Comparison of ENCODE assay signal across 16 cellular contexts in the genomic region with DNA sequence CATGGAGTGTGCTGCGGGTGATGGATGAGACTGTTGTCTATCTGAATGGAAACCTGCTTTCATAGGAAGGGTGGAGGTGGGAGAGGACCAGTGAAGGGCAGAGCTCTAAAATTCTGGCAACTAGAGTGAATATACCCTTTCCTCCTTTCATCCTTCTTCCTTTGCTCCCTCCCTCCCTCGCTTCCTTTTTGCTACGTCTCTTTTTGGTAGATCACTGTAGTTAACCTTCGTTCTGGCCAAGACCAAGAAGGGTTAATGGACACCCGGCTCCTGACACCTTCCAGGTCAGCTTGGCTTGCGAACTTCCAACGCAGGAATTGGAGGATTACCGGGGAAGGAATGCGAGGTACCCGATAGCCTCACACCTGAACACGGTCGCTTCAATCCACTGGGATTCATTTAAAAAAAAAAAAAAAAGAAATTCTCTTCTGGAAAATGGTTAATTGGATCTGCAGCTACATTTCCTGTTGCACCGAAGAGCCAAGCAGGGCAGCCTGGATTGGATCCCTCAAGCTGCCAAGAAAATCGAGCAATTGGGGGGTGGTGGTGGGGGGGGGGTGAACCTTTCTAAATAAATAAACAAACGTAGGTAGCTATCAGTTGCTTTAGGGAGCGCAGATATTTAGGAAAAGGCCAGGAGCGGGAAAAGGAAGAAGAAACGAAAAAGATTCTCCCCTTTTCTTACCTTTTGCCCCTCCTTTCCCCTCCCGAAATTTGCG. TPM values are rescaled to one million over a fixed set of nuclear protein-coding genes. Genes with fewer than 3 reads are reported as not detected.
DNase-seq lines count a peak whose midpoint lies in the region; ATAC-seq and TF ChIP-seq lines count a peak whose summit lies in the region.
"Had no signal": no experiment of that assay in that cellular context is flagged by ENCODE, and none has a peak within 500 bp of the region (broad histone marks: within the 10 kb centered on the region; RNA-seq: fewer than 3 reads in every experiment).

No MANE protein-coding gene starts in this region.

- H3K36me3 Mint-ChIP-seq in neural progenitor cell, result no peaks in the 10 kb centered on the region

- H3K4me2 ChIP-seq in fibroblast of lung (ENCODE audit: extremely low read depth, insufficient read depth, low read length), result peak overlapping the region; percentile 69
- H3K4me2 ChIP-seq in neural progenitor cell, result peak overlapping the region; percentile 97

- H2AFZ ChIP-seq in fibroblast of lung (ENCODE audit: low read length) (no peak overlapping the region), neural progenitor cell (replicated peaks) (peak overlapping the region; percentile 20)

- DNase-seq in heart left ventricle, result no peak
- DNase-seq in left ventricle myocardium superior, result no peak
- DNase-seq in fibroblast of lung (ENCODE audit: low read depth in 2 of 2), result peak; percentile 42 to 47
- DNase-seq in neural progenitor cell (ENCODE audit: low spot score), result peak; percentile 23
- no peak for DNase-seq in upper lobe of left lung
- no peak for DNase-seq in germinal center (ENCODE audit: low spot score)
- no peak for DNase-seq in AG20443 (ENCODE audit: low spot score)
- no peak for DNase-seq in NCI-H2029 treated with DMSO at 0.1 percent for 48 hours (lab: John Stamatoyannopoulos, UW)
- DNase-seq: 8988T; activated CD4-positive, alpha-beta T cell treated with anti-CD3 and anti-CD28 coated beads, Interleukin-2, amount 10 ng/mL, durations not matched to agents 7 days and 5 days; erythroblast; NCI-H2029 had no signal

- intact Hi-C loops in heart left ventricle (cut with DNase I) (loop anchor here in 5 of 10 donors (2.0 to 10.0 kb wide), 9 partner anchors 156 to 1296 kb away; no protein-coding TSS in a partner anchor), left ventricle myocardium superior (cut with micrococcal nuclease) (no loop called here)

- WGBS in heart left ventricle, 4 donors, result 5 to 14% (median 8%) methylated on average over 20 of the region's 20 CpGs
- 18 to 31% methylated on average over 20 of the region's 20 CpGs for WGBS in upper lobe of left lung, 2 donors

- no peak for TF ChIP-seq CTCF in heart left ventricle (IDR thresholded peaks at IDR 0.05)
- TF ChIP-seq CTCF in fibroblast of lung (conservative IDR thresholded peaks at IDR 0.05 in 1 of 2, IDR thresholded peaks at IDR 0.05 in 1 of 2; ENCODE audit: low read depth in 1 of 2, low read length in 2 of 2), result no peak
- TF ChIP-seq CTCF in neural progenitor cell (IDR thresholded peaks at IDR 0.05), result no peak
- TF ChIP-seq CTCF in upper lobe of left lung (IDR thresholded peaks at IDR 0.05), result no peak

- H3K4me1 ChIP-seq in heart left ventricle (peaks cover 0 to 17% (median 5%) of the 10 kb centered on the region in 12 donors), fibroblast of lung (ENCODE audit: control insufficient read depth, extremely low read depth, insufficient read depth, low read length) (peaks cover 8% of the 10 kb centered on the region), neural progenitor cell (peaks cover 49% of the 10 kb centered on the region), upper lobe of left lung (peaks cover 0 to 17% (median 7%) of the 10 kb centered on the region in 4 donors)

- H3K27ac ChIP-seq in heart left ventricle (peak overlapping the region; percentile 66 to 90 (median 82)), fibroblast of lung (ENCODE audit: insufficient read depth, low read length) (peak overlapping the region; percentile 87), neural progenitor cell (no peak overlapping the region), upper lobe of left lung (peak overlapping the region; percentile 78 to 93 (median 91))
- H3K27ac ChIP-seq: HL-60, SJSA1 had no signal

- ATAC-seq in heart left ventricle, result no peak
- no peak for ATAC-seq in left ventricle myocardium superior
- ATAC-seq in upper lobe of left lung (ENCODE audit: low FRiP score in 2 of 2), result no peak
- ATAC-seq: HCT116 had no signal

- H3K9me3 ChIP-seq in heart left ventricle (no peaks in the 10 kb centered on the region), fibroblast of lung (ENCODE audit: control insufficient read depth, insufficient read depth, low read depth, low read length) (no peaks in the 10 kb centered on the region), neural progenitor cell (ENCODE audit: low read depth) (no peaks in the 10 kb centered on the region), upper lobe of left lung (no peaks in the 10 kb centered on the region)
- H3K9me3 ChIP-seq: SJSA1 had no signal

- peaks cover 71% of the 10 kb centered on the region for H3K79me2 ChIP-seq in fibroblast of lung (ENCODE audit: control insufficient read depth, insufficient read depth, low read length)
- peaks cover 32% of the 10 kb centered on the region for H3K79me2 ChIP-seq in neural progenitor cell (ENCODE audit: low read depth)

- H3K27me3 Mint-ChIP-seq in neural progenitor cell (ENCODE audit: insufficient read depth, low read depth), result peaks cover 6% of the 10 kb centered on the region

- no peaks in the 10 kb centered on the region for H3K9me3 Mint-ChIP-seq in neural progenitor cell
- H3K9me3 Mint-ChIP-seq: activated CD4-positive, alpha-beta T cell treated with anti-CD3 and anti-CD28 coated beads, Interleukin-2, amount 10 ng/mL, durations not matched to agents 7 days and 5 days had no signal

- peaks cover 68% of the 10 kb centered on the region for H3K4me1 Mint-ChIP-seq in neural progenitor cell
- H3K4me1 Mint-ChIP-seq: activated CD4-positive, alpha-beta T cell treated with anti-CD3 and anti-CD28 coated beads, Interleukin-2, amount 10 ng/mL, durations not matched to agents 7 days and 5 days had no signal

- no peak for TF ChIP-seq POLR2A in heart left ventricle (IDR thresholded peaks at IDR 0.05)
- TF ChIP-seq POLR2A in upper lobe of left lung (IDR thresholded peaks at IDR 0.05), result no peak

- no peaks in the 10 kb centered on the region for H4K20me1 ChIP-seq in fibroblast of lung (ENCODE audit: control insufficient read depth, extremely low read depth, insufficient read depth, low read length)
- H4K20me1 ChIP-seq in neural progenitor cell (ENCODE audit: low read depth), result no peaks in the 10 kb centered on the region

- peaks cover 7 to 82% (median 67%) of the 10 kb centered on the region in 9 donors for H3K27me3 ChIP-seq in heart left ventricle
- no peaks in the 10 kb centered on the region for H3K27me3 ChIP-seq in fibroblast of lung (ENCODE audit: control insufficient read depth, insufficient read depth, low read length)
- H3K27me3 ChIP-seq in neural progenitor cell, result peaks cover 45% of the 10 kb centered on the region
- peaks cover 0 to 19% (median 2%) of the 10 kb centered on the region in 4 donors for H3K27me3 ChIP-seq in upper lobe of left lung
- H3K27me3 ChIP-seq: SJSA1 had no signal

- peaks cover 58% of the 10 kb centered on the region for H3F3A ChIP-seq in neural progenitor cell (ENCODE audit: low read depth)

- H3K4me3 ChIP-seq in heart left ventricle (peak overlapping the region in 11 of 12 donors; percentile 18 to 91 (median 55)), fibroblast of lung (replicated peaks in 1 of 4; ENCODE audit: control extremely low read depth in 1 of 4, insufficient read depth in 1 of 4, low read depth in 3 of 4, low read length in 4 of 4) (peak overlapping the region; percentile 5 to 65 (median 36)), neural progenitor cell (peak overlapping the region; percentile 74), upper lobe of left lung (peak overlapping the region in 3 of 4 donors; percentile 23 to 52 (median 49))
- H3K4me3 ChIP-seq: SJSA1 had no signal

- peak overlapping the region; percentile 82 for H3K4me3 Mint-ChIP-seq in neural progenitor cell
- H3K4me3 Mint-ChIP-seq: activated CD4-positive, alpha-beta T cell treated with anti-CD3 and anti-CD28 coated beads, Interleukin-2, amount 10 ng/mL, durations not matched to agents 7 days and 5 days; activated naive CD4-positive, alpha-beta T cell treated with anti-CD3 and anti-CD28 coated beads, Interleukin-2, amount 50 U/mL, for 24 hours had no signal

- H3K27ac Mint-ChIP-seq in neural progenitor cell, result peak overlapping the region; percentile 42
- H3K27ac Mint-ChIP-seq: activated CD4-positive, alpha-beta T cell treated with anti-CD3 and anti-CD28 coated beads, Interleukin-2, amount 10 ng/mL, durations not matched to agents 7 days and 5 days; activated naive CD4-positive, alpha-beta T cell treated with anti-CD3 and anti-CD28 coated beads, Interleukin-2, amount 50 U/mL, for 24 hours had no signal

- TF ChIP-seq EP300 in upper lobe of left lung (IDR thresholded peaks at IDR 0.05), result no peak

- H3K36me3 ChIP-seq in heart left ventricle, result no peaks in the 10 kb centered on the region
- H3K36me3 ChIP-seq in fibroblast of lung (ENCODE audit: control insufficient read depth, insufficient read depth, low read length), result no peaks in the 10 kb centered on the region
- H3K36me3 ChIP-seq in neural progenitor cell, result no peaks in the 10 kb centered on the region
- no peaks in the 10 kb centered on the region for H3K36me3 ChIP-seq in upper lobe of left lung
- H3K36me3 ChIP-seq: SJSA1 had no signal

- H3K9ac ChIP-seq in fibroblast of lung (ENCODE audit: insufficient read depth, low read length) (peak overlapping the region; percentile 69), neural progenitor cell (no peak overlapping the region)

RNA-seq across cellular contexts. Expression of a gene that starts 9.6 kb away (rescaled TPM):
- total RNA-seq in heart left ventricle, result 10 to 100 TPM; 11.9 to 22.4 (median 16.5) TPM
- polyA plus RNA-seq in heart left ventricle, result 10 to 100 TPM; 11.8 to 16.1 TPM
- total RNA-seq in left ventricle myocardium superior, result 18.0 TPM
- 9.2 and 15.7 TPM in 2 replicates for total RNA-seq in fibroblast of lung
- polyA plus RNA-seq in fibroblast of lung, result 66.5 and 130 TPM in 2 replicates
- 124 and 286 TPM in 2 replicates for polyA plus RNA-seq in fibroblast of lung (2012)
- polyA minus RNA-seq in fibroblast of lung (ENCODE audit: low replicate concordance), result 78.0 and 158 TPM in 2 replicates
- total RNA-seq in neural progenitor cell (ENCODE audit: low replicate concordance), result 24.6 and 32.1 TPM in 2 replicates
- total RNA-seq in upper lobe of left lung, result 10 to 100 TPM; 10.8 to 64.7 (median 30.1) TPM
- total RNA-seq: activated CD4-positive, alpha-beta T cell treated with anti-CD3 and anti-CD28 coated beads, Interleukin-2, amount 10 ng/mL, durations not matched to agents 7 days and 5 days had no signal

Comparison
In these comparisons a context has a peak if more than half of its experiments do, and no peak if none do; other contexts are left out.
1. DNase-seq: peak in fibroblast of lung (2 of 2) and neural progenitor cell (single experiment); none in heart left ventricle (0 of 5), left ventricle myocardium superior (single experiment), upper lobe of left lung (0 of 2), germinal center (single experiment), AG20443 (single experiment) and NCI-H2029 treated with DMSO at 0.1 percent for 48 hours (single experiment).
2. Peak in every context shown above with its lines, with median percentiles within 50 percentile points of each other: H3K4me3 ChIP-seq.